Comparison of ENCODE assay signal across 19 cellular contexts in genomic region chr7:898460-898854, GRCh38.
"Had no signal": no experiment of that assay in that cellular context is flagged by ENCODE, and none has a peak within 500 bp of the region (broad histone marks: within the 10 kb centered on the region; RNA-seq: fewer than 3 reads in every experiment).

No MANE protein-coding gene starts in this region.

- ATAC-seq: esophagus mucosa; gastrocnemius medialis; stimulated activated memory B cell treated with anti-CD40 and anti-IgM and Interleukin-4, amounts not matched to agents 10 μg/mL and 1 μg/mL and 100 μg/mL, for 72 hours; stimulated activated naive CD8-positive, alpha-beta T cell treated with anti-CD3 and anti-CD28 coated beads, Interleukin-15, Interleukin-2, amounts not matched to agents 100 U/mL and 50 U/mL, for 24 hours had no signal

- DNase-seq: effector CD4-positive, alpha-beta T cell; gastrocnemius medialis; hippocampal formation; nucleus accumbens; sigmoid colon; stimulated activated CD4-positive, alpha-beta T cell treated with anti-CD3 and anti-CD28 coated beads, Interleukin-2, amount 100 ng/mL, for 24 hours; stimulated activated CD4-positive, alpha-beta T cell treated with anti-CD3 and anti-CD28 coated beads, Interleukin-4, amount 100 ng/mL, for 24 hours; stimulated activated naive CD8-positive, alpha-beta T cell treated with anti-CD3 and anti-CD28 coated beads, Interleukin-15, Interleukin-2, amounts not matched to agents 100 U/mL and 50 U/mL, for 24 hours; testis had no signal

- H3K9me3 ChIP-seq: gastrocnemius medialis, heart right ventricle, prostate gland, right atrium auricular region, sigmoid colon, testis, tibial nerve, upper lobe of left lung had no signal

- H2AFZ ChIP-seq: neural progenitor cell had no signal

- H3K4me2 ChIP-seq: neural progenitor cell had no signal

- H3K4me1 ChIP-seq: gastrocnemius medialis, prostate gland, testis had no signal

- H3K4me3 ChIP-seq: dorsolateral prefrontal cortex, gastrocnemius medialis, heart right ventricle, lung, neural progenitor cell, prostate gland, right atrium auricular region, sigmoid colon, testis, tibial nerve, upper lobe of left lung had no signal

- H3K36me3 ChIP-seq: neural progenitor cell had no signal

- H3K27ac ChIP-seq: gastrocnemius medialis, neural progenitor cell, prostate gland, right atrium auricular region, testis had no signal

- H3K27me3 ChIP-seq: dorsolateral prefrontal cortex, neural progenitor cell, right atrium auricular region, sigmoid colon, testis, upper lobe of left lung had no signal
